ENCODE assay signal across 22 cellular contexts in the genomic region with DNA sequence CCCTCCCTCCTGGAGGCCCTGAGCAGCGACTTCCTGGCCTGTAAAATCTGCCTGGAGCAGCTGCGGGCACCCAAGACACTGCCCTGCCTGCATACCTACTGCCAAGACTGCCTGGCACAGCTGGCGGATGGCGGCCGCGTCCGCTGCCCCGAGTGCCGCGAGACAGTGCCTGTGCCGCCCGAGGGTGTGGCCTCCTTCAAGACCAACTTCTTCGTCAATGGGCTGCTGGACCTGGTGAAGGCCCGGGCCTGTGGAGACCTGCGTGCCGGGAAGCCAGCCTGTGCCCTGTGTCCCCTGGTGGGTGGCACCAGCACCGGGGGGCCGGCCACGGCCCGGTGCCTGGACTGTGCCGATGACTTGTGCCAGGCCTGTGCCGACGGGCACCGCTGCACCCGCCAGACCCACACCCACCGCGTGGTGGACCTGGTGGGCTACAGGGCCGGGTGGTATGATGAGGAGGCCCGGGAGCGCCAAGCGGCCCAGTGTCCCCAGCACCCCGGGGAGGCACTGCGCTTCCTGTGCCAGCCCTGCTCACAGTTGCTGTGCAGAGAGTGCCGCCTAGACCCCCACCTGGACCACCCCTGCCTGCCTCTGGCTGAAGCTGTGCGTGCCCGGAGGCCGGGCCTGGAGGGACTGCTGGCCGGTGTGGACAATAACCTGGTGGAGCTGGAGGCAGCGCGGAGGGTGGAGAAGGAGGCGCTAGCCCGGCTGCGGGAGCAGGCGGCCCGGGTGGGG. TPM values are rescaled to one million over a fixed set of nuclear protein-coding genes. Genes with fewer than 3 reads are reported as not detected.
DNase-seq lines count a peak whose midpoint lies in the region; ATAC-seq, FAIRE-seq and TF ChIP-seq lines count a peak whose summit lies in the region.
"Had no signal": no experiment of that assay in that cellular context is flagged by ENCODE, and none has a peak within 500 bp of the region (broad histone marks: within the 10 kb centered on the region; RNA-seq: fewer than 3 reads in every experiment).

No MANE protein-coding gene starts in this region.

- no peaks in the 10 kb centered on the region for H3K9me3 Mint-ChIP-seq in natural killer cell
- H3K9me3 Mint-ChIP-seq: activated CD4-positive, alpha-beta T cell treated with anti-CD3 and anti-CD28 coated beads, Interleukin-2, amount 10 ng/mL, durations not matched to agents 24 days and 14 days; activated naive CD4-positive, alpha-beta T cell treated with anti-CD3 and anti-CD28 coated beads, Interleukin-2, amount 50 U/mL, for 24 hours; dendritic cell treated with granulocyte-macrophage colony-stimulating factor and Interleukin-4, amounts not matched to agents 40 ng/mL and 50 ng/mL, for 4 days had no signal

- H3K36me3 ChIP-seq in BLaER1 treated with 17β-estradiol and CSF1 and Interleukin-3, amounts not matched to agents 10 nM and 100 nM, result peaks cover 37 to 60% (median 52%) of the 10 kb centered on the region in 11 experiments
- H3K36me3 ChIP-seq in HEK293 (ENCODE audit: control insufficient read depth in 2 of 2, insufficient read depth in 1 of 2, low read length in 2 of 2) (peaks cover 0 to 27% of the 10 kb centered on the region in 2 experiments; a peak in 1 of 3 replicates), breast epithelium (no peaks in the 10 kb centered on the region), small intestine (ENCODE audit: control insufficient read depth in 2 of 2, insufficient read depth in 2 of 2, low read length in 2 of 2) (peaks cover 9% of the 10 kb centered on the region in 2 donors), HAP-1 (replicated peaks) (peaks cover 6% of the 10 kb centered on the region; the same call in 1 of the 2 replicates)

- H3K4me3 ChIP-seq in BLaER1 treated with 17β-estradiol and CSF1 and Interleukin-3, amounts not matched to agents 10 nM and 100 nM, result peak overlapping the region in 2 of 10 experiments; percentile 78 to 86; a peak in 1 of 20 replicates
- H3K4me3 ChIP-seq in HEK293 (ENCODE audit: low read depth, low read length) (no peak overlapping the region), breast epithelium (peak overlapping the region in 2 of 3 donors; percentile 51 to 64), small intestine (ENCODE audit: low read depth in 1 of 2, low read length in 2 of 2) (no peak overlapping the region), HAP-1 (no peak overlapping the region)
- H3K4me3 ChIP-seq: body of pancreas, pancreas, Peyer's patch, testis had no signal

- no peaks in the 10 kb centered on the region for H3K36me3 Mint-ChIP-seq in natural killer cell

- peaks cover 37 to 57% of the 10 kb centered on the region in 2 donors for H3K4me1 Mint-ChIP-seq in natural killer cell

- H3K27me3 ChIP-seq in BLaER1 treated with 17β-estradiol and CSF1 and Interleukin-3, amounts not matched to agents 10 nM and 100 nM, result no peaks in the 10 kb centered on the region
- H3K27me3 ChIP-seq in breast epithelium (no peaks in the 10 kb centered on the region), small intestine (ENCODE audit: control insufficient read depth in 2 of 2, insufficient read depth in 2 of 2, low read length in 2 of 2) (no peaks in the 10 kb centered on the region), HAP-1 (ENCODE audit: low read depth) (no peaks in the 10 kb centered on the region)
- H3K27me3 ChIP-seq: body of pancreas, gastroesophageal sphincter, pancreas, Peyer's patch, testis had no signal

- 93 to 94% (median 94%) methylated on average over 23 to 45 of the region's 45 CpGs for WGBS in small intestine, 3 donors

- H3K4me1 ChIP-seq in BLaER1 treated with 17β-estradiol and CSF1 and Interleukin-3, amounts not matched to agents 10 nM and 100 nM, result peaks cover 24 to 44% (median 34%) of the 10 kb centered on the region in 10 experiments
- 0 out of 2 replicates have a peak, but pooled peaks cover 2% of the 10 kb centered on the region for H3K4me1 ChIP-seq in HEK293 (ENCODE audit: control insufficient read depth, insufficient read depth, low read length)
- peaks cover 0 to 7% of the 10 kb centered on the region in 2 donors for H3K4me1 ChIP-seq in breast epithelium
- no peaks in the 10 kb centered on the region for H3K4me1 ChIP-seq in small intestine (ENCODE audit: control insufficient read depth in 2 of 2, insufficient read depth in 1 of 2, low read depth in 1 of 2, low read length in 1 of 2)
- peaks cover 4% of the 10 kb centered on the region for H3K4me1 ChIP-seq in HAP-1

- TF ChIP-seq CTCF in HEK293 (tag by site-specific recombination; IDR thresholded peaks at IDR 0.05) (no peak), breast epithelium (IDR thresholded peaks at IDR 0.05) (no peak), natural killer cell (IDR thresholded peaks at IDR 0.05) (no peak), GM13976 (IDR thresholded peaks at IDR 0.05; ENCODE audit: borderline replicate concordance, control extremely low read depth, extremely low read depth, insufficient read depth, missing control alignments) (no peak)

- intact Hi-C loops in breast epithelium (cut with DNase I; ENCODE audit: low total_unique reads) (no loop called here), natural killer cell (cut with micrococcal nuclease) (no loop called here)

- ATAC-seq in natural killer cell, result no peak
- ATAC-seq: body of pancreas, gastroesophageal sphincter, left colon, pancreas had no signal

- TF ChIP-seq POLR2A in breast epithelium (IDR thresholded peaks at IDR 0.05), result no peak

- no peak for DNase-seq in breast epithelium (ENCODE audit: low spot score in 2 of 2)
- DNase-seq in natural killer cell, result no peak
- DNase-seq in small intestine, result no peak
- DNase-seq in DMS53 treated with DMSO at 0.1 percent for 48 hours (lab: John Stamatoyannopoulos, UW; ENCODE audit: unreplicated experiment), result no peak
- DNase-seq in HAP-1 (ENCODE audit: low spot score in 2 of 2), result no peak
- DNase-seq in GM13976 (ENCODE audit: low spot score), result no peak
- DNase-seq: activated CD4-positive, alpha-beta T cell treated with anti-CD3 and anti-CD28 coated beads, Interleukin-2, amount 10 ng/mL, durations not matched to agents 24 days and 14 days; activated T-cell treated with anti-CD3 and anti-CD28 coated beads, Interleukin-2, amount 50 U/mL, for 1 hour; AML-193; body of pancreas; Kasumi-1; left colon; NCI-H1436; Peyer's patch; stimulated activated CD4-positive, alpha-beta T cell treated with anti-CD3 and anti-CD28 coated beads, Interleukin-4, amount 100 ng/mL, for 4 hours; testis had no signal

- H3K9ac ChIP-seq in BLaER1 treated with 17β-estradiol and CSF1 and Interleukin-3, amounts not matched to agents 10 nM and 100 nM, result peak overlapping the region in 10 of 11 experiments; percentile 26 to 97 (median 94); a peak in 9 of 22 replicates

- FAIRE-seq in small intestine (lab: Jason Lieb, UNC), result no peak
- FAIRE-seq: pancreas had no signal

- peaks cover 0 to 28% (median 14%) of the 10 kb centered on the region in 11 experiments; a peak in 11 of 22 replicates for H3K9me3 ChIP-seq in BLaER1 treated with 17β-estradiol and CSF1 and Interleukin-3, amounts not matched to agents 10 nM and 100 nM (replicated peaks in 1 of 11)
- H3K9me3 ChIP-seq in HEK293 (ENCODE audit: control insufficient read depth, insufficient read depth, low read depth, low read length), result no peaks in the 10 kb centered on the region
- no peaks in the 10 kb centered on the region for H3K9me3 ChIP-seq in breast epithelium
- H3K9me3 ChIP-seq in small intestine (ENCODE audit: control insufficient read depth, low read depth), result no peaks in the 10 kb centered on the region
- no peaks in the 10 kb centered on the region; the same call in 1 of the 2 replicates for H3K9me3 ChIP-seq in HAP-1
- H3K9me3 ChIP-seq: body of pancreas, gastroesophageal sphincter, pancreas, Peyer's patch, testis had no signal

- CTCF ChIA-PET in HEK293 (lab: Yijun Ruan, JAX), result interaction anchor here (0.5 to 2.2 kb wide), 5 partner anchors 8 to 156 kb away, joined by 4 to 7 read pairs (median 5); no protein-coding TSS in a partner anchor

- peak overlapping the region in 9 of 11 experiments; percentile 18 to 98 (median 96); a peak in 8 of 22 replicates for H3K27ac ChIP-seq in BLaER1 treated with 17β-estradiol and CSF1 and Interleukin-3, amounts not matched to agents 10 nM and 100 nM
- H3K27ac ChIP-seq in HEK293 (ENCODE audit: extremely low read depth, low read depth, low read length), result no peak overlapping the region
- peak overlapping the region; percentile 21 to 63 for H3K27ac ChIP-seq in breast epithelium
- H3K27ac ChIP-seq in small intestine (ENCODE audit: low read depth in 1 of 2, low read length in 1 of 2), result no peak overlapping the region
- H3K27ac ChIP-seq: body of pancreas, pancreas, Peyer's patch, testis had no signal

- peak overlapping the region; percentile 88 to 99 (median 95); a peak in 15 of 22 replicates for H3K4me2 ChIP-seq in BLaER1 treated with 17β-estradiol and CSF1 and Interleukin-3, amounts not matched to agents 10 nM and 100 nM

- peaks cover 26 to 53% (median 43%) of the 10 kb centered on the region in 11 experiments; a peak in 21 of 22 replicates for H4K20me1 ChIP-seq in BLaER1 treated with 17β-estradiol and CSF1 and Interleukin-3, amounts not matched to agents 10 nM and 100 nM

- peak overlapping the region; percentile 37 for H3K4me3 Mint-ChIP-seq in natural killer cell
- H3K4me3 Mint-ChIP-seq: dendritic cell treated with granulocyte-macrophage colony-stimulating factor and Interleukin-4, amounts not matched to agents 40 ng/mL and 50 ng/mL, for 4 days had no signal

- POLR2A ChIA-PET in HEK293 (lab: Yijun Ruan, JAX), result interaction anchor here (1.7 kb wide), 1 partner anchor 200 kb away, joined by 4 read pairs; no protein-coding TSS in a partner anchor

- peak overlapping the region; percentile 90 to 99 for H3K27ac Mint-ChIP-seq in natural killer cell
- H3K27ac Mint-ChIP-seq: activated naive CD4-positive, alpha-beta T cell treated with anti-CD3 and anti-CD28 coated beads, Interleukin-2, amount 50 U/mL, for 24 hours; dendritic cell treated with granulocyte-macrophage colony-stimulating factor and Interleukin-4, amounts not matched to agents 40 ng/mL and 50 ng/mL, for 4 days had no signal

- in situ Hi-C loops in HAP-1 (cut with MboI; ENCODE audit: low sequenced_read_pairs) (no loop called here), GM13976 (cut with MboI; ENCODE audit: low sequenced_read_pairs, unreplicated experiment) (no loop called here)

- no peaks in the 10 kb centered on the region for H3K27me3 Mint-ChIP-seq in natural killer cell (ENCODE audit: low read depth in 2 of 2)
- H3K27me3 Mint-ChIP-seq: activated CD4-positive, alpha-beta T cell treated with anti-CD3 and anti-CD28 coated beads, Interleukin-2, amount 10 ng/mL, durations not matched to agents 24 days and 14 days; activated naive CD4-positive, alpha-beta T cell treated with anti-CD3 and anti-CD28 coated beads, Interleukin-2, amount 50 U/mL, for 24 hours; dendritic cell treated with granulocyte-macrophage colony-stimulating factor and Interleukin-4, amounts not matched to agents 40 ng/mL and 50 ng/mL, for 4 days had no signal

TF ChIP-seq in HEK293, 187 proteins besides CTCF, POLR2A, EP300 and RAD21 (continues in another document):
- no peak for TF ChIP-seq ZNF623 (tag by site-specific recombination; IDR thresholded peaks at IDR 0.05)

RNA-seq across cellular contexts. Expression of gene TRIM56, which starts 2.2 kb away (rescaled TPM):
- total RNA-seq in breast epithelium (10 to 100 TPM; 14.1 to 21.6 (median 19.9) TPM), natural killer cell (10 to 100 TPM; 53.6 to 75.8 (median 63.9) TPM)
- polyA plus RNA-seq in small intestine, result 10 to 100 TPM in 1 of 3 donors, 1 to 10 TPM in 2; 7.6 to 16.5 (median 8.5) TPM

RNA-seq across cellular contexts. Expression of gene SERPINE1, which starts 39.4 kb away (rescaled TPM):
- 10 to 100 TPM in 1 of 3 donors, 1 to 10 TPM in 2; 6.2 to 24.3 (median 7.4) TPM for total RNA-seq in breast epithelium
- 1 to 10 TPM in 2 of 3 donors, under 1 TPM in 1; 0.48 to 5.5 (median 1.1) TPM for total RNA-seq in natural killer cell
- polyA plus RNA-seq in small intestine, result 10 to 100 TPM in 1 of 3 donors, 1 to 10 TPM in 2; 2.2 to 35.4 (median 3.2) TPM

Comparison
In these comparisons a context has a peak if more than half of its experiments do, and no peak if none do; other contexts are left out.
1. H3K27ac ChIP-seq: peak in BLaER1 treated with 17β-estradiol and CSF1 and Interleukin-3, amounts not matched to agents 10 nM and 100 nM (9 of 11) and breast epithelium (2 of 2); none in HEK293 (single experiment) and small intestine (0 of 2).
2. H3K4me3 ChIP-seq: peak in breast epithelium (2 of 3); none in HEK293 (single experiment), small intestine (0 of 2) and HAP-1 (single experiment).